ENCODE assay signal across 3 cellular contexts in genomic region chr12:127193341-127193740, GRCh38.
"Had no signal": no experiment of that assay in that cellular context is flagged by ENCODE, and none has a peak within 500 bp of the region (broad histone marks: within the 10 kb centered on the region; RNA-seq: fewer than 3 reads in every experiment).

No MANE protein-coding gene starts in this region.

- H3K4me3 Mint-ChIP-seq: GM23338, H9, IgD-negative memory B cell had no signal

- DNase-seq: H9 had no signal

- ATAC-seq: GM23338 had no signal

- H3K36me3 Mint-ChIP-seq: IgD-negative memory B cell had no signal

- H3K4me2 ChIP-seq: GM23338 had no signal

- H2AFZ ChIP-seq: GM23338 had no signal

- H3K4me1 Mint-ChIP-seq: GM23338, IgD-negative memory B cell had no signal

- H3K4me3 ChIP-seq: GM23338 had no signal

- H3K27ac Mint-ChIP-seq: GM23338, H9, IgD-negative memory B cell had no signal

- H3K9me3 Mint-ChIP-seq: H9 had no signal
